ENCODE assay signal across 9 cellular contexts in genomic region chr19:35054626-35055025, GRCh38. TPM values are rescaled to one million over a fixed set of nuclear protein-coding genes. Genes with fewer than 3 reads are reported as not detected.
"Had no signal": no experiment of that assay in that cellular context is flagged by ENCODE, and none has a peak within 500 bp of the region (broad histone marks: within the 10 kb centered on the region; RNA-seq: fewer than 3 reads in every experiment).

No MANE protein-coding gene starts in this region.

- H3K4me3 ChIP-seq: GM23338, HAP-1 had no signal

- H2AFZ ChIP-seq: GM23338 had no signal

- H3K9ac ChIP-seq: KMS-11 had no signal

- H3K4me2 ChIP-seq: GM23338, KMS-11 had no signal

- H3K36me3 ChIP-seq: HAP-1 had no signal

- H3K4me1 ChIP-seq: HAP-1 had no signal

- ATAC-seq: HCT116 had no signal

- DNase-seq: H7, HFFc6, IMR-90, KBM-7 had no signal

- H3K9me3 ChIP-seq: HAP-1 had no signal

- H3K27ac ChIP-seq: KMS-11 had no signal

RNA-seq across cellular contexts. Expression of gene HPN, which starts 13.1 kb away (rescaled TPM):
- total RNA-seq: H4, HFFc6, IMR-90 had no signal
- polyA plus RNA-seq: IMR-90 had no signal
